10 cellular contexts compared by ENCODE assay signal in genomic region chr10:119368991-119369869, GRCh38.
A peak's percentile ranks its signal among the peaks of the same experiment; 100 is the strongest.
DNase-seq lines count a peak whose midpoint lies in the region; ATAC-seq and TF ChIP-seq lines count a peak whose summit lies in the region.
"Had no signal": no experiment of that assay in that cellular context is flagged by ENCODE, and none has a peak within 500 bp of the region (broad histone marks: within the 10 kb centered on the region; RNA-seq: fewer than 3 reads in every experiment).

No MANE protein-coding gene starts in this region.

- no peak for ATAC-seq in activated naive CD8-positive, alpha-beta T cell treated with anti-CD3 and anti-CD28 coated beads, Interleukin-2, amount 50 U/mL, for 24 hours
- ATAC-seq in HG03103 (IDR thresholded peaks at IDR 0.05; ENCODE audit: low read depth, unreplicated experiment): peak; percentile 46
- ATAC-seq in naive thymus-derived CD4-positive, alpha-beta T cell: no peak
- ATAC-seq: body of pancreas had no signal

- H3K4me1 ChIP-seq in naive thymus-derived CD4-positive, alpha-beta T cell (ENCODE audit: control insufficient read depth in 2 of 2, insufficient read depth in 2 of 2, low read length in 2 of 2): peaks cover 0 to 2% of the 10 kb centered on the region in 2 donors

- H3K27ac Mint-ChIP-seq in activated naive CD8-positive, alpha-beta T cell treated with anti-CD3 and anti-CD28 coated beads, Interleukin-2, amount 50 U/mL, for 24 hours: peak overlapping the region; percentile 42
- H3K27ac Mint-ChIP-seq in activated naive CD8-positive, alpha-beta T cell treated with anti-CD3 and anti-CD28 coated beads for 36 hours: no peak overlapping the region
- peak overlapping the region; percentile 8 for H3K27ac Mint-ChIP-seq in type B pancreatic cell
- peak overlapping the region in 2 of 9 donors; percentile 28 to 46 for H3K27ac Mint-ChIP-seq in naive thymus-derived CD4-positive, alpha-beta T cell
- no peak overlapping the region for H3K27ac Mint-ChIP-seq in activated naive CD4-positive, alpha-beta T cell treated with anti-CD3 and anti-CD28 coated beads for 36 hours

- no peaks in the 10 kb centered on the region for H3K9me3 ChIP-seq in naive thymus-derived CD4-positive, alpha-beta T cell (ENCODE audit: control insufficient read depth in 2 of 3, low read length in 3 of 3)
- H3K9me3 ChIP-seq: body of pancreas had no signal

- peak; percentile 14 for DNase-seq in activated naive CD8-positive, alpha-beta T cell treated with anti-CD3 and anti-CD28 coated beads, Interleukin-2, amount 50 U/mL, for 24 hours
- DNase-seq in activated naive CD8-positive, alpha-beta T cell treated with anti-CD3 and anti-CD28 coated beads for 36 hours: no peak
- DNase-seq in fibroblast of the aortic adventitia (ENCODE audit: low read depth) (peak; percentile 33), type B pancreatic cell (ENCODE audit: extremely low spot score, unreplicated experiment) (no peak), NCI-H1105 treated with DMSO at 0.1 percent for 48 hours (lab: John Stamatoyannopoulos, UW) (no peak)
- DNase-seq in naive thymus-derived CD4-positive, alpha-beta T cell: no peak
- DNase-seq in activated naive CD4-positive, alpha-beta T cell treated with anti-CD3 and anti-CD28 coated beads for 36 hours: no peak

- H3K27me3 Mint-ChIP-seq in activated naive CD8-positive, alpha-beta T cell treated with anti-CD3 and anti-CD28 coated beads, Interleukin-2, amount 50 U/mL, for 24 hours: no peaks in the 10 kb centered on the region
- no peaks in the 10 kb centered on the region for H3K27me3 Mint-ChIP-seq in activated naive CD8-positive, alpha-beta T cell treated with anti-CD3 and anti-CD28 coated beads for 36 hours
- no peaks in the 10 kb centered on the region for H3K27me3 Mint-ChIP-seq in type B pancreatic cell
- no peaks in the 10 kb centered on the region for H3K27me3 Mint-ChIP-seq in naive thymus-derived CD4-positive, alpha-beta T cell
- no peaks in the 10 kb centered on the region for H3K27me3 Mint-ChIP-seq in activated naive CD4-positive, alpha-beta T cell treated with anti-CD3 and anti-CD28 coated beads for 36 hours (ENCODE audit: low read depth)

- H3K4me3 Mint-ChIP-seq in activated naive CD8-positive, alpha-beta T cell treated with anti-CD3 and anti-CD28 coated beads, Interleukin-2, amount 50 U/mL, for 24 hours: no peak overlapping the region
- H3K4me3 Mint-ChIP-seq in activated naive CD8-positive, alpha-beta T cell treated with anti-CD3 and anti-CD28 coated beads for 36 hours: no peak overlapping the region
- no peak overlapping the region for H3K4me3 Mint-ChIP-seq in type B pancreatic cell
- H3K4me3 Mint-ChIP-seq in naive thymus-derived CD4-positive, alpha-beta T cell: no peak overlapping the region
- H3K4me3 Mint-ChIP-seq in activated naive CD4-positive, alpha-beta T cell treated with anti-CD3 and anti-CD28 coated beads for 36 hours: no peak overlapping the region

- no peak for TF ChIP-seq CTCF in fibroblast of the aortic adventitia (IDR thresholded peaks at IDR 0.05; ENCODE audit: insufficient read depth, low read length)
- TF ChIP-seq CTCF in type B pancreatic cell (conservative IDR thresholded peaks at IDR 0.05): no peak

- H3K36me3 ChIP-seq in naive thymus-derived CD4-positive, alpha-beta T cell (ENCODE audit: control insufficient read depth in 2 of 3, insufficient read depth in 3 of 3, low read length in 3 of 3): no peaks in the 10 kb centered on the region

- POLR2A ChIA-PET in naive thymus-derived CD4-positive, alpha-beta T cell (lab: Charles Lee): no interaction called here

- H3K4me1 Mint-ChIP-seq in activated naive CD8-positive, alpha-beta T cell treated with anti-CD3 and anti-CD28 coated beads, Interleukin-2, amount 50 U/mL, for 24 hours: peaks cover 34% of the 10 kb centered on the region
- peaks cover 13% of the 10 kb centered on the region for H3K4me1 Mint-ChIP-seq in activated naive CD8-positive, alpha-beta T cell treated with anti-CD3 and anti-CD28 coated beads for 36 hours
- H3K4me1 Mint-ChIP-seq in type B pancreatic cell (ENCODE audit: unreplicated experiment): peaks cover 59% of the 10 kb centered on the region
- H3K4me1 Mint-ChIP-seq in naive thymus-derived CD4-positive, alpha-beta T cell: peaks cover 16 to 46% (median 28%) of the 10 kb centered on the region in 7 donors
- peaks cover 33% of the 10 kb centered on the region for H3K4me1 Mint-ChIP-seq in activated naive CD4-positive, alpha-beta T cell treated with anti-CD3 and anti-CD28 coated beads for 36 hours (ENCODE audit: low read depth)

- intact Hi-C loops in naive thymus-derived CD4-positive, alpha-beta T cell (cut with micrococcal nuclease): no loop called here
- intact Hi-C loops in activated naive CD4-positive, alpha-beta T cell treated with anti-CD3 and anti-CD28 coated beads for 36 hours (cut with micrococcal nuclease): no loop called here

- CTCF ChIA-PET in naive thymus-derived CD4-positive, alpha-beta T cell (lab: Charles Lee): no interaction called here
- CTCF ChIA-PET in activated naive CD4-positive, alpha-beta T cell treated with anti-CD3 and anti-CD28 coated beads for 36 hours (lab: Charles Lee): interaction anchor here (0.6 to 1.2 kb wide), 3 partner anchors 32 to 301 kb away, joined by 3 read pairs; no protein-coding TSS in a partner anchor

- peaks cover 2% of the 10 kb centered on the region for H3K36me3 Mint-ChIP-seq in activated naive CD8-positive, alpha-beta T cell treated with anti-CD3 and anti-CD28 coated beads, Interleukin-2, amount 50 U/mL, for 24 hours (ENCODE audit: low read depth)
- H3K36me3 Mint-ChIP-seq in activated naive CD8-positive, alpha-beta T cell treated with anti-CD3 and anti-CD28 coated beads for 36 hours: no peaks in the 10 kb centered on the region
- no peaks in the 10 kb centered on the region for H3K36me3 Mint-ChIP-seq in type B pancreatic cell
- peaks cover 0 to 13% (median 5%) of the 10 kb centered on the region in 5 donors for H3K36me3 Mint-ChIP-seq in naive thymus-derived CD4-positive, alpha-beta T cell
- peaks cover 3% of the 10 kb centered on the region for H3K36me3 Mint-ChIP-seq in activated naive CD4-positive, alpha-beta T cell treated with anti-CD3 and anti-CD28 coated beads for 36 hours (ENCODE audit: low read depth)

- H3K27me3 ChIP-seq in naive thymus-derived CD4-positive, alpha-beta T cell (ENCODE audit: control insufficient read depth in 2 of 2, insufficient read depth in 2 of 2, low read length in 2 of 2): no peaks in the 10 kb centered on the region
- H3K27me3 ChIP-seq: body of pancreas had no signal

- peak overlapping the region; percentile 33 for H3K4me3 ChIP-seq in fibroblast of the aortic adventitia (ENCODE audit: low read depth, low read length)
- H3K4me3 ChIP-seq in naive thymus-derived CD4-positive, alpha-beta T cell (ENCODE audit: low read length): no peak overlapping the region
- H3K4me3 ChIP-seq: body of pancreas, smooth muscle cell had no signal

- H3K9me3 Mint-ChIP-seq in activated naive CD8-positive, alpha-beta T cell treated with anti-CD3 and anti-CD28 coated beads, Interleukin-2, amount 50 U/mL, for 24 hours: no peaks in the 10 kb centered on the region
- H3K9me3 Mint-ChIP-seq in activated naive CD8-positive, alpha-beta T cell treated with anti-CD3 and anti-CD28 coated beads for 36 hours: no peaks in the 10 kb centered on the region
- H3K9me3 Mint-ChIP-seq in type B pancreatic cell: no peaks in the 10 kb centered on the region
- H3K9me3 Mint-ChIP-seq in naive thymus-derived CD4-positive, alpha-beta T cell: no peaks in the 10 kb centered on the region
- no peaks in the 10 kb centered on the region for H3K9me3 Mint-ChIP-seq in activated naive CD4-positive, alpha-beta T cell treated with anti-CD3 and anti-CD28 coated beads for 36 hours

- H3K27ac ChIP-seq in naive thymus-derived CD4-positive, alpha-beta T cell (ENCODE audit: low read depth, low read length): no peak overlapping the region

Comparison
In these comparisons a context has a peak if more than half of its experiments do, and no peak if none do; other contexts are left out.
1. DNase-seq: peak in activated naive CD8-positive, alpha-beta T cell treated with anti-CD3 and anti-CD28 coated beads, Interleukin-2, amount 50 U/mL, for 24 hours (single experiment) and fibroblast of the aortic adventitia (single experiment); none in activated naive CD8-positive, alpha-beta T cell treated with anti-CD3 and anti-CD28 coated beads for 36 hours (single experiment), type B pancreatic cell (single experiment), naive thymus-derived CD4-positive, alpha-beta T cell (0 of 9), NCI-H1105 treated with DMSO at 0.1 percent for 48 hours (single experiment) and activated naive CD4-positive, alpha-beta T cell treated with anti-CD3 and anti-CD28 coated beads for 36 hours (single experiment).
2. H3K27ac Mint-ChIP-seq: peak in activated naive CD8-positive, alpha-beta T cell treated with anti-CD3 and anti-CD28 coated beads, Interleukin-2, amount 50 U/mL, for 24 hours (single experiment) and type B pancreatic cell (single experiment); none in activated naive CD8-positive, alpha-beta T cell treated with anti-CD3 and anti-CD28 coated beads for 36 hours (single experiment) and activated naive CD4-positive, alpha-beta T cell treated with anti-CD3 and anti-CD28 coated beads for 36 hours (single experiment).